In genomic region chr9:4066682-4067081, GRCh38 we compare ENCODE assay signal across 1 cellular context.
TF ChIP-seq lines count a peak whose summit lies in the region.

No MANE protein-coding gene starts in this region.

TF ChIP-seq in HepG2, 621 proteins besides CTCF, POLR2A, EP300 and RAD21 (continued from another document):
- TF ChIP-seq PITX1 (CRISPR knock-in tag; IDR thresholded peaks at IDR 0.05) (no peak), KDM4B (CRISPR knock-in tag; IDR thresholded peaks at IDR 0.05) (no peak), ZFX (CRISPR knock-in tag; IDR thresholded peaks at IDR 0.05; ENCODE audit: low read depth) (no peak), KAT7 (CRISPR knock-in tag; IDR thresholded peaks at IDR 0.05; ENCODE audit: borderline replicate concordance) (no peak), SRY (CRISPR knock-in tag; IDR thresholded peaks at IDR 0.05) (no peak), ZNF780A (CRISPR knock-in tag; IDR thresholded peaks at IDR 0.05) (no peak), STAT5B (CRISPR knock-in tag; IDR thresholded peaks at IDR 0.05) (no peak), GATA4 (IDR thresholded peaks at IDR 0.05; ENCODE audit: borderline replicate concordance, low read depth) (no peak), ELF3 (CRISPR knock-in tag; IDR thresholded peaks at IDR 0.05) (no peak), ZNF3 (CRISPR knock-in tag; IDR thresholded peaks at IDR 0.05) (no peak)
- TF ChIP-seq, protein P1, sequence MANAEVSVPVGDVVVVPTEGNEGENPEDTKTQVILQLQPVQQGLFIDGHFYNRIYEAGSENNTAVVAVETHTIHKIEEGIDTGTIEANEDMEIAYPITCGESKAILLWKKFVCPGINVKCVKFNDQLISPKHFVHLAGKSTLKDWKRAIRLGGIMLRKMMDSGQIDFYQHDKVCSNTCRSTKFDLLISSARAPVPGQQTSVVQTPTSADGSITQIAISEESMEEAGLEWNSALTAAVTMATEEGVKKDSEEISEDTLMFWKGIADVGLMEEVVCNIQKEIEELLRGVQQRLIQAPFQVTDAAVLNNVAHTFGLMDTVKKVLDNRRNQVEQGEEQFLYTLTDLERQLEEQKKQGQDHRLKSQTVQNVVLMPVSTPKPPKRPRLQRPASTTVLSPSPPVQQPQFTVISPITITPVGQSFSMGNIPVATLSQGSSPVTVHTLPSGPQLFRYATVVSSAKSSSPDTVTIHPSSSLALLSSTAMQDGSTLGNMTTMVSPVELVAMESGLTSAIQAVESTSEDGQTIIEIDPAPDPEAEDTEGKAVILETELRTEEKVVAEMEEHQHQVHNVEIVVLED (CRISPR knock-in tag; IDR thresholded peaks at IDR 0.05; ENCODE audit: borderline replicate concordance), result no peak
- TF ChIP-seq, protein P2, sequence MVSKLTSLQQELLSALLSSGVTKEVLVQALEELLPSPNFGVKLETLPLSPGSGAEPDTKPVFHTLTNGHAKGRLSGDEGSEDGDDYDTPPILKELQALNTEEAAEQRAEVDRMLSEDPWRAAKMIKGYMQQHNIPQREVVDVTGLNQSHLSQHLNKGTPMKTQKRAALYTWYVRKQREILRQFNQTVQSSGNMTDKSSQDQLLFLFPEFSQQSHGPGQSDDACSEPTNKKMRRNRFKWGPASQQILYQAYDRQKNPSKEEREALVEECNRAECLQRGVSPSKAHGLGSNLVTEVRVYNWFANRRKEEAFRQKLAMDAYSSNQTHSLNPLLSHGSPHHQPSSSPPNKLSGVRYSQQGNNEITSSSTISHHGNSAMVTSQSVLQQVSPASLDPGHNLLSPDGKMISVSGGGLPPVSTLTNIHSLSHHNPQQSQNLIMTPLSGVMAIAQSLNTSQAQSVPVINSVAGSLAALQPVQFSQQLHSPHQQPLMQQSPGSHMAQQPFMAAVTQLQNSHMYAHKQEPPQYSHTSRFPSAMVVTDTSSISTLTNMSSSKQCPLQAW (CRISPR knock-in tag; IDR thresholded peaks at IDR 0.05), result no peak
